In genomic region chr9:138024131-138024530, GRCh38 we compare ENCODE assay signal across 15 cellular contexts.
DNase-seq lines count a peak whose midpoint lies in the region; ATAC-seq and TF ChIP-seq lines count a peak whose summit lies in the region.
"Had no signal": no experiment of that assay in that cellular context is flagged by ENCODE, and none has a peak within 500 bp of the region (broad histone marks: within the 10 kb centered on the region; RNA-seq: fewer than 3 reads in every experiment).

No MANE protein-coding gene starts in this region.

- H3K9me3 ChIP-seq in upper lobe of right lung, result no peaks in the 10 kb centered on the region
- H3K9me3 ChIP-seq: left lung, upper lobe of left lung had no signal

- no peak overlapping the region for H3K27ac ChIP-seq in upper lobe of right lung
- H3K27ac ChIP-seq: left lung, upper lobe of left lung, VCaP had no signal

- H3K4me1 Mint-ChIP-seq in chondrocyte (ENCODE audit: low read depth) (no peaks in the 10 kb centered on the region), memory B cell (no peaks in the 10 kb centered on the region)

- intact Hi-C loops in Right ventricle myocardium superior (cut with DNase I) (no loop called here), left ventricle myocardium superior (cut with micrococcal nuclease) (no loop called here), upper lobe of right lung (cut with DNase I) (no loop called here)

- H3K4me1 ChIP-seq in upper lobe of right lung, result peaks cover 4% of the 10 kb centered on the region

- H3K27ac Mint-ChIP-seq in chondrocyte (ENCODE audit: unreplicated experiment) (no peak overlapping the region), memory B cell (no peak overlapping the region)
- H3K27ac Mint-ChIP-seq: CD8-positive, alpha-beta T cell; stimulated activated naive B cell treated with anti-CD40 and anti-IgM and Interleukin-4, amounts not matched to agents 10 μg/mL and 1 μg/mL and 100 μg/mL, for 72 hours had no signal

- H3K9me3 Mint-ChIP-seq in chondrocyte (ENCODE audit: low read depth) (no peaks in the 10 kb centered on the region), memory B cell (no peaks in the 10 kb centered on the region)
- H3K9me3 Mint-ChIP-seq: CD8-positive, alpha-beta T cell had no signal

- no peak overlapping the region for H3K4me3 ChIP-seq in upper lobe of right lung
- H3K4me3 ChIP-seq: left lung had no signal

- H3K27me3 Mint-ChIP-seq in chondrocyte (ENCODE audit: low read depth) (peaks cover 38% of the 10 kb centered on the region), memory B cell (peaks cover 15% of the 10 kb centered on the region)

- TF ChIP-seq CTCF in chondrocyte (IDR thresholded peaks at IDR 0.05) (no peak), upper lobe of right lung (IDR thresholded peaks at IDR 0.05) (no peak)

- no peaks in the 10 kb centered on the region for H3K36me3 ChIP-seq in upper lobe of right lung
- H3K36me3 ChIP-seq: left lung, upper lobe of left lung had no signal

- H3K27me3 ChIP-seq in upper lobe of right lung, result peaks cover 40% of the 10 kb centered on the region

- H3K36me3 Mint-ChIP-seq in chondrocyte (ENCODE audit: low read depth) (no peaks in the 10 kb centered on the region), memory B cell (no peaks in the 10 kb centered on the region)
- H3K36me3 Mint-ChIP-seq: CD8-positive, alpha-beta T cell; stimulated activated naive B cell treated with anti-CD40 and anti-IgM and Interleukin-4, amounts not matched to agents 10 μg/mL and 1 μg/mL and 100 μg/mL, for 72 hours had no signal

- DNase-seq in Right ventricle myocardium superior, result peak; percentile 18
- DNase-seq in left ventricle myocardium superior, result no peak
- peak; percentile 67 for DNase-seq in chondrocyte (ENCODE audit: low spot score)
- DNase-seq in memory B cell (ENCODE audit: low spot score in 2 of 2), result peak in 1 of 2 donors; percentile 4
- peak; percentile 48 for DNase-seq in upper lobe of right lung
- no peak for DNase-seq in NCI-H748 (lab: John Stamatoyannopoulos, UW; ENCODE audit: unreplicated experiment)
- DNase-seq: ACHN; NCI-H1694; stimulated activated naive B cell treated with anti-CD40 and anti-IgM and Interleukin-4, amounts not matched to agents 10 μg/mL and 1 μg/mL and 100 μg/mL, for 72 hours had no signal

- ATAC-seq in Right ventricle myocardium superior (ENCODE audit: poor library complexity) (no peak), left ventricle myocardium superior (no peak), memory B cell (ENCODE audit: low read depth) (no peak), upper lobe of right lung (no peak), HG02798 (IDR thresholded peaks at IDR 0.05; ENCODE audit: poor library complexity, unreplicated experiment) (no peak), HG02938 (IDR thresholded peaks at IDR 0.05; ENCODE audit: unreplicated experiment) (no peak)
- ATAC-seq: CD8-positive, alpha-beta T cell; left lung; stimulated activated naive B cell treated with anti-CD40 and anti-IgM and Interleukin-4, amounts not matched to agents 10 μg/mL and 1 μg/mL and 100 μg/mL, for 72 hours had no signal

- H3K4me3 Mint-ChIP-seq in chondrocyte (ENCODE audit: unreplicated experiment) (no peak overlapping the region), memory B cell (peak overlapping the region; percentile 25)
- H3K4me3 Mint-ChIP-seq: CD8-positive, alpha-beta T cell; stimulated activated naive B cell treated with anti-CD40 and anti-IgM and Interleukin-4, amounts not matched to agents 10 μg/mL and 1 μg/mL and 100 μg/mL, for 72 hours had no signal

Comparison
In these comparisons a context has a peak if more than half of its experiments do, and no peak if none do; other contexts are left out.
1. DNase-seq: peak in Right ventricle myocardium superior (single experiment), chondrocyte (single experiment) and upper lobe of right lung (single experiment); none in left ventricle myocardium superior (single experiment) and NCI-H748 (single experiment).